Comparison of ENCODE assay signal across 24 cellular contexts in genomic region chr6:107999341-107999740, GRCh38. TPM values are rescaled to one million over a fixed set of nuclear protein-coding genes. Genes with fewer than 3 reads are reported as not detected.
DNase-seq lines count a peak whose midpoint lies in the region; ATAC-seq, FAIRE-seq and TF ChIP-seq lines count a peak whose summit lies in the region.
"Had no signal": no experiment of that assay in that cellular context is flagged by ENCODE, and none has a peak within 500 bp of the region (broad histone marks: within the 10 kb centered on the region; RNA-seq: fewer than 3 reads in every experiment).

No MANE protein-coding gene starts in this region.

- H3K23ac ChIP-seq in mesendoderm (ENCODE audit: low read length), result no peak overlapping the region

- peak overlapping the region; percentile 47 for H3K56ac ChIP-seq in mesendoderm (ENCODE audit: low read length)

- H3K4ac ChIP-seq in mesendoderm (ENCODE audit: low read depth, low read length), result no peak overlapping the region

- no peak overlapping the region for H3K18ac ChIP-seq in mesendoderm (ENCODE audit: low read length)

- H3K4me1 ChIP-seq in HepG2 (ENCODE audit: insufficient read depth, low read length) (peaks cover 65% of the 10 kb centered on the region), right lobe of liver (no peaks in the 10 kb centered on the region), mesendoderm (ENCODE audit: control insufficient read depth, low read depth, low read length) (peaks cover 5% of the 10 kb centered on the region)

- no peak overlapping the region for H2BK5ac ChIP-seq in mesendoderm (ENCODE audit: low read length)

- TF ChIP-seq EP300 in HepG2 (IDR thresholded peaks at IDR 0.05; ENCODE audit: low read depth in 2 of 2, low read length in 2 of 2), result no peak
- no peak for TF ChIP-seq EP300 in HepG2 (CRISPR knock-in tag; IDR thresholded peaks at IDR 0.05; ENCODE audit: borderline replicate concordance)

- FAIRE-seq in HepG2 (lab: Jason Lieb, UNC), result peak; percentile 70
- FAIRE-seq: A204.1, D721Med, GM12878, GM19239 had no signal

- intact Hi-C loops in HepG2 (cut with micrococcal nuclease; ENCODE audit: unreplicated experiment), result no loop called here
- intact Hi-C loops in right lobe of liver (cut with DNase I), result no loop called here

- H2AK5ac ChIP-seq in mesendoderm (ENCODE audit: low read length), result no peak overlapping the region

- H4K5ac ChIP-seq in mesendoderm (ENCODE audit: low read length), result no peak overlapping the region

- TF ChIP-seq POLR2A in HepG2 (IDR thresholded peaks at IDR 0.05; ENCODE audit: insufficient read depth in 1 of 2, low read depth in 2 of 2, low read length in 2 of 2) (no peak), right lobe of liver (IDR thresholded peaks at IDR 0.05) (no peak)

- CTCF ChIA-PET in HepG2 (lab: Yijun Ruan, JAX; ENCODE audit: low intra/inter-chr PET ratio, low total read pairs), result no interaction called here

- no peaks in the 10 kb centered on the region for H3K9me3 Mint-ChIP-seq in stimulated activated effector memory CD8-positive, alpha-beta T cell treated with anti-CD3 and anti-CD28 coated beads, Interleukin-12 subunit alpha, Interleukin-12 subunit beta, amount 100 ng/mL, for 72 hours
- H3K9me3 Mint-ChIP-seq: CD8-positive, alpha-beta T cell; H9 had no signal

- no peaks in the 10 kb centered on the region for H3K79me1 ChIP-seq in mesendoderm (ENCODE audit: low read length)

- no peak for TF ChIP-seq RAD21 in HepG2 (CRISPR knock-in tag; IDR thresholded peaks at IDR 0.05)

- TF ChIP-seq CTCF in HepG2 (CRISPR knock-in tag; IDR thresholded peaks at IDR 0.05) (no peak), right lobe of liver (IDR thresholded peaks at IDR 0.05) (no peak)

- no peak overlapping the region for H2BK120ac ChIP-seq in mesendoderm (ENCODE audit: low read depth, low read length)

- no TSS peak for BruUV-seq in HepG2 (replicated peaks; lab: Mats Ljungman, UMichigan)

- H3K27ac Mint-ChIP-seq in stimulated activated effector memory CD8-positive, alpha-beta T cell treated with anti-CD3 and anti-CD28 coated beads, Interleukin-12 subunit alpha, Interleukin-12 subunit beta, amount 100 ng/mL, for 72 hours, result peak overlapping the region; percentile 24
- H3K27ac Mint-ChIP-seq: B cell; CD4-positive, CD25-positive, alpha-beta regulatory T cell; CD8-positive, alpha-beta T cell; H9 had no signal

- H3K36me3 Mint-ChIP-seq in stimulated activated effector memory CD8-positive, alpha-beta T cell treated with anti-CD3 and anti-CD28 coated beads, Interleukin-12 subunit alpha, Interleukin-12 subunit beta, amount 100 ng/mL, for 72 hours, result no peaks in the 10 kb centered on the region
- H3K36me3 Mint-ChIP-seq: CD4-positive, CD25-positive, alpha-beta regulatory T cell; CD8-positive, alpha-beta T cell had no signal

- H3K9ac ChIP-seq in HepG2 (ENCODE audit: insufficient read depth, low read depth, low read length) (no peak overlapping the region), mesendoderm (ENCODE audit: low read length) (no peak overlapping the region)
- H3K9ac ChIP-seq: BLaER1, GM23248 had no signal

- POLR2A ChIA-PET in HepG2 (lab: Yijun Ruan, JAX), result no interaction called here

- no peak overlapping the region for H2AFZ ChIP-seq in HepG2 (ENCODE audit: low read length)
- H2AFZ ChIP-seq: GM23248 had no signal

- H3K27me3 ChIP-seq in HepG2 (ENCODE audit: control insufficient read depth in 1 of 2, insufficient read depth in 2 of 2, low read length in 2 of 2) (no peaks in the 10 kb centered on the region), right lobe of liver (no peaks in the 10 kb centered on the region), mesendoderm (ENCODE audit: insufficient read depth, low read length, poor library complexity) (no peaks in the 10 kb centered on the region)
- H3K27me3 ChIP-seq: BLaER1 had no signal

- H3K36me3 ChIP-seq in HepG2 (replicated peaks in 1 of 2; ENCODE audit: control insufficient read depth in 1 of 2, insufficient read depth in 2 of 2, low read length in 2 of 2), result no peaks in the 10 kb centered on the region
- H3K36me3 ChIP-seq in right lobe of liver, result no peaks in the 10 kb centered on the region
- no peaks in the 10 kb centered on the region for H3K36me3 ChIP-seq in mesendoderm (ENCODE audit: control insufficient read depth, insufficient read depth, low read length)
- H3K36me3 ChIP-seq: BLaER1 had no signal

- no peak overlapping the region for H2BK15ac ChIP-seq in mesendoderm (replicated peaks; ENCODE audit: low read depth)

- H3K4me1 Mint-ChIP-seq in stimulated activated effector memory CD8-positive, alpha-beta T cell treated with anti-CD3 and anti-CD28 coated beads, Interleukin-12 subunit alpha, Interleukin-12 subunit beta, amount 100 ng/mL, for 72 hours, result no peaks in the 10 kb centered on the region
- H3K4me1 Mint-ChIP-seq: CD4-positive, CD25-positive, alpha-beta regulatory T cell had no signal

- H3K4me3 ChIP-seq in HepG2 (replicated peaks in 1 of 3; ENCODE audit: insufficient read depth in 1 of 3, low read depth in 2 of 3, low read length in 3 of 3) (no peak overlapping the region), right lobe of liver (no peak overlapping the region), mesendoderm (ENCODE audit: low read length) (no peak overlapping the region)
- H3K4me3 ChIP-seq: BLaER1, GM12878, GM23248 had no signal

- no peaks in the 10 kb centered on the region for H4K20me1 ChIP-seq in HepG2 (ENCODE audit: insufficient read depth, low read length)
- H4K20me1 ChIP-seq: BLaER1 had no signal

- no peak overlapping the region for H3K4me3 Mint-ChIP-seq in stimulated activated effector memory CD8-positive, alpha-beta T cell treated with anti-CD3 and anti-CD28 coated beads, Interleukin-12 subunit alpha, Interleukin-12 subunit beta, amount 100 ng/mL, for 72 hours
- H3K4me3 Mint-ChIP-seq: B cell; CD4-positive, CD25-positive, alpha-beta regulatory T cell; CD8-positive, alpha-beta T cell; H9 had no signal

- no peak overlapping the region for H4K8ac ChIP-seq in mesendoderm (ENCODE audit: low read depth, low read length)

- no peak for ATAC-seq in HepG2
- ATAC-seq in right lobe of liver, result no peak
- no peak for ATAC-seq in stimulated activated effector memory CD8-positive, alpha-beta T cell treated with anti-CD3 and anti-CD28 coated beads, Interleukin-12 subunit alpha, Interleukin-12 subunit beta, amount 100 ng/mL, for 72 hours
- ATAC-seq in HG02571 (IDR thresholded peaks at IDR 0.05; ENCODE audit: unreplicated experiment), result no peak
- ATAC-seq: CD8-positive, alpha-beta T cell; GM12878; HCT116 had no signal

- in situ Hi-C loops in HepG2 (cut with HindIII; ENCODE audit: extremely low pct_ligation_motif_present, low pct_unique_long_range_greater_than_20kb), result loop anchor here (25.0 kb wide), 1 partner anchor 513 kb away; no protein-coding TSS in a partner anchor

- H3K9me3 ChIP-seq in HepG2 (ENCODE audit: low read length) (no peaks in the 10 kb centered on the region), right lobe of liver (no peaks in the 10 kb centered on the region)
- H3K9me3 ChIP-seq: BLaER1, Caco-2 had no signal

- no peak overlapping the region for H3K4me2 ChIP-seq in HepG2 (ENCODE audit: low read depth, low read length)
- no peak overlapping the region for H3K4me2 ChIP-seq in mesendoderm (ENCODE audit: low read length)
- H3K4me2 ChIP-seq: BLaER1 had no signal

- no peaks in the 10 kb centered on the region for H3K79me2 ChIP-seq in HepG2 (ENCODE audit: insufficient read depth, low read length)
- no peaks in the 10 kb centered on the region for H3K79me2 ChIP-seq in mesendoderm (ENCODE audit: control insufficient read depth, insufficient read depth, low read length)

- H3K27ac ChIP-seq in HepG2 (ENCODE audit: extremely low read length, insufficient read depth, low read length) (no peak overlapping the region), right lobe of liver (no peak overlapping the region), mesendoderm (ENCODE audit: low read depth, low read length) (no peak overlapping the region)
- H3K27ac ChIP-seq: 22Rv1, BLaER1, C4-2B, GM23248 had no signal

- DNase-seq in HepG2 (ENCODE audit: low spot score) (no peak), right lobe of liver (no peak), mesendoderm (no peak), SHP77 treated with DMSO at 0.1 percent for 48 hours (lab: John Stamatoyannopoulos, UW) (no peak)
- DNase-seq in stimulated activated effector memory CD8-positive, alpha-beta T cell treated with anti-CD3 and anti-CD28 coated beads, Interleukin-12 subunit alpha, Interleukin-12 subunit beta, amount 100 ng/mL, for 72 hours (ENCODE audit: low spot score in 2 of 2), result no peak
- DNase-seq: Caco-2; CD4-positive, CD25-positive, alpha-beta regulatory T cell; CD8-positive, alpha-beta T cell; DMS 273 treated with DMSO at 0.1 percent for 48 hours; DMS79; EL; GDM1; GM23248; H9 had no signal

RNA-seq across cellular contexts. Expression of gene SEC63, which starts 41.3 kb away (rescaled TPM):
- total RNA-seq in HepG2 (2016; rRNA removed; fragmentation: Illumina TruSeq; extraction: Trizol), result 17.5 and 20.2 TPM in 2 replicates
- 21.6 and 28.5 TPM in 2 replicates for total RNA-seq in HepG2 (2016; cell fraction: cytosol; rRNA removed; fragmentation: Illumina TruSeq; extraction: Trizol; ENCODE audit: low read depth)
- total RNA-seq in HepG2 (2016; cell fraction: insoluble cytoplasmic fraction; rRNA removed; fragmentation: Illumina TruSeq; extraction: Trizol), result 15.0 and 16.4 TPM in 2 replicates
- total RNA-seq in HepG2 (2016; cell fraction: membrane; rRNA removed; fragmentation: Illumina TruSeq; extraction: Trizol), result 14.9 and 15.0 TPM in 2 replicates
- total RNA-seq in HepG2 (2016; cell fraction: nucleus; rRNA removed; fragmentation: Illumina TruSeq; extraction: Trizol), result 66.1 and 77.7 TPM in 2 replicates
- 29.6 and 45.9 TPM in 2 replicates for polyA plus RNA-seq in HepG2 (2011; rRNA removed)
- polyA plus RNA-seq in HepG2 (2011; cell fraction: cytosol; rRNA removed), result 8.5 and 13.3 TPM in 2 replicates
- 15.1 and 18.7 TPM in 2 replicates for polyA plus RNA-seq in HepG2 (2011; cell fraction: nucleus; rRNA removed)
- 54.3 and 117 TPM in 2 replicates for polyA plus RNA-seq in HepG2 (2012)
- 11.1 and 13.0 TPM in 2 replicates for polyA plus RNA-seq in HepG2 (2016; cell fraction: cytosol; fragmentation: Illumina TruSeq; extraction: Trizol; ENCODE audit: low read depth)
- 56.3 and 56.5 TPM in 2 replicates for polyA plus RNA-seq in HepG2 (2016; cell fraction: insoluble cytoplasmic fraction; fragmentation: Illumina TruSeq; extraction: Trizol; ENCODE audit: low read depth)
- 18.9 and 20.3 TPM in 2 replicates for polyA plus RNA-seq in HepG2 (2016; cell fraction: membrane; fragmentation: Illumina TruSeq; extraction: Trizol; ENCODE audit: low read depth)
- 161 and 164 TPM in 2 replicates for polyA plus RNA-seq in HepG2 (2016; cell fraction: nucleus; fragmentation: Illumina TruSeq; extraction: Trizol; ENCODE audit: insufficient read depth, low read depth)
- 13.4 and 20.4 TPM in 2 replicates for polyA minus RNA-seq in HepG2 (2011; rRNA and poly(A)+ RNA removed; ENCODE audit: low replicate concordance)
- polyA minus RNA-seq in HepG2 (2011; cell fraction: cytosol; rRNA and poly(A)+ RNA removed), result 16.7 and 26.4 TPM in 2 replicates
- 82.8 and 89.0 TPM in 2 replicates for polyA minus RNA-seq in HepG2 (2011; cell fraction: nucleus; rRNA and poly(A)+ RNA removed)
- 10 to 100 TPM; 22.7 to 81.9 (median 66.8) TPM for total RNA-seq in right lobe of liver
- polyA plus RNA-seq in mesendoderm (2013, experiment 1 of 2), result 58.7 TPM
- polyA plus RNA-seq in mesendoderm (2013, experiment 2 of 2), result 59.4 TPM
